17 cellular contexts compared by ENCODE assay signal in genomic region chrX:153546386-153546785, GRCh38. TPM values are rescaled to one million over a fixed set of nuclear protein-coding genes. Genes with fewer than 3 reads are reported as not detected.
DNase-seq lines count a peak whose midpoint lies in the region; ATAC-seq and TF ChIP-seq lines count a peak whose summit lies in the region.
"Had no signal": no experiment of that assay in that cellular context is flagged by ENCODE, and none has a peak within 500 bp of the region (broad histone marks: within the 10 kb centered on the region; RNA-seq: fewer than 3 reads in every experiment).

No MANE protein-coding gene starts in this region.

- in situ Hi-C loops in G401 (cut with HindIII; ENCODE audit: low sequenced_read_pairs) = no loop called here

- H3K9ac ChIP-seq in neuronal stem cell (ENCODE audit: low read depth, low read length, poor library complexity) = no peak overlapping the region
- H3K9ac ChIP-seq: BLaER1 had no signal

- no peak overlapping the region for H3K27ac Mint-ChIP-seq in natural killer cell
- H3K27ac Mint-ChIP-seq: CD4-positive, alpha-beta T cell; CD8-positive, alpha-beta T cell had no signal

- no peak overlapping the region for H3K4me2 ChIP-seq in neuronal stem cell (ENCODE audit: insufficient read depth, low read length, poor library complexity, severe bottlenecking)
- H3K4me2 ChIP-seq: BLaER1 had no signal

- no peak overlapping the region for H2BK5ac ChIP-seq in neuronal stem cell (ENCODE audit: low read length)

- H2BK12ac ChIP-seq in neuronal stem cell (ENCODE audit: low read length) = no peak overlapping the region

- H3K4me1 ChIP-seq in neuronal stem cell (ENCODE audit: control insufficient read depth in 2 of 2, insufficient read depth in 1 of 2, low read depth in 1 of 2, low read length in 2 of 2) = no peaks in the 10 kb centered on the region
- H3K4me1 ChIP-seq: BE2C, BLaER1, Caco-2 had no signal

- no peak overlapping the region for H4K8ac ChIP-seq in neuronal stem cell (ENCODE audit: low read depth, low read length)

- H3K4me3 ChIP-seq in neuronal stem cell (ENCODE audit: low read length in 2 of 2) = no peak overlapping the region
- H3K4me3 ChIP-seq: BLaER1, GM12878 had no signal

- H3K36me3 Mint-ChIP-seq in natural killer cell = no peaks in the 10 kb centered on the region
- H3K36me3 Mint-ChIP-seq: CD14-positive monocyte; CD8-positive, alpha-beta T cell had no signal

- ATAC-seq in natural killer cell = no peak
- ATAC-seq: CD8-positive, alpha-beta T cell had no signal

- no peaks in the 10 kb centered on the region for H3K79me1 ChIP-seq in neuronal stem cell (ENCODE audit: low read depth, low read length)

- no peak overlapping the region for H2AFZ ChIP-seq in neuronal stem cell (ENCODE audit: low read length)

- no peak overlapping the region for H2BK15ac ChIP-seq in neuronal stem cell (ENCODE audit: low read length)

- H3K9me3 ChIP-seq in neuronal stem cell (replicated peaks in 1 of 2; ENCODE audit: control insufficient read depth in 2 of 2, insufficient read depth in 1 of 2, low read depth in 1 of 2, low read length in 2 of 2) = no peaks in the 10 kb centered on the region
- H3K9me3 ChIP-seq: BE2C, BLaER1, Caco-2 had no signal

- no peak overlapping the region for H3K4ac ChIP-seq in neuronal stem cell (ENCODE audit: low read length)

- H2BK120ac ChIP-seq in neuronal stem cell (ENCODE audit: low read depth, low read length) = no peak overlapping the region

- intact Hi-C loops in natural killer cell (cut with micrococcal nuclease) = no loop called here

- no peak overlapping the region for H4K91ac ChIP-seq in neuronal stem cell (ENCODE audit: low read depth, low read length, poor library complexity)

- H3K27me3 Mint-ChIP-seq in natural killer cell (ENCODE audit: low read depth in 2 of 2) = peaks cover 5 to 6% of the 10 kb centered on the region in 2 donors
- H3K27me3 Mint-ChIP-seq: CD4-positive, alpha-beta T cell had no signal

- no peaks in the 10 kb centered on the region for H3K36me3 ChIP-seq in neuronal stem cell (replicated peaks in 1 of 2; ENCODE audit: control insufficient read depth in 2 of 2, insufficient read depth in 2 of 2, low read length in 2 of 2)
- H3K36me3 ChIP-seq: BE2C, BLaER1 had no signal

- H3K4me3 Mint-ChIP-seq in natural killer cell = no peak overlapping the region
- H3K4me3 Mint-ChIP-seq: CD14-positive monocyte; CD4-positive, alpha-beta T cell; CD8-positive, alpha-beta T cell had no signal

- peak; percentile 56 for DNase-seq in G401 (ENCODE audit: low spot score)
- DNase-seq in neuronal stem cell (ENCODE audit: low spot score) = no peak
- DNase-seq in CD1c-positive myeloid dendritic cell (ENCODE audit: extremely low spot score) = no peak
- no peak for DNase-seq in natural killer cell
- DNase-seq: 8988T; ACHN; BE2C; Caco-2; Calu3; CD4-positive, alpha-beta T cell; CD8-positive, alpha-beta T cell; DMS79 treated with DMSO at 0.1 percent for 48 hours; GDM1 had no signal

- H3K23ac ChIP-seq in neuronal stem cell (ENCODE audit: low read depth, low read length, poor library complexity) = no peak overlapping the region

- H2AK5ac ChIP-seq in neuronal stem cell (ENCODE audit: low read depth, low read length) = peak overlapping the region; percentile 46

- peaks cover 0 to 58% (median 0%) of the 10 kb centered on the region in 3 experiments for H3K27me3 ChIP-seq in neuronal stem cell (ENCODE audit: control insufficient read depth in 3 of 3, insufficient read depth in 3 of 3, low read depth in 1 of 3, low read length in 3 of 3)
- H3K27me3 ChIP-seq: BE2C had no signal

- H3K27ac ChIP-seq in angular gyrus (ENCODE audit: low read depth, low read length) = peak overlapping the region; percentile 73
- H3K27ac ChIP-seq in neuronal stem cell (replicated peaks; ENCODE audit: low read length) = no peak overlapping the region
- H3K27ac ChIP-seq: BLaER1 had no signal

- TF ChIP-seq CTCF in natural killer cell (IDR thresholded peaks at IDR 0.05) = no peak

- no peaks in the 10 kb centered on the region for H3K9me3 Mint-ChIP-seq in natural killer cell
- H3K9me3 Mint-ChIP-seq: CD4-positive, alpha-beta T cell; CD8-positive, alpha-beta T cell had no signal

- no peaks in the 10 kb centered on the region for H3K4me1 Mint-ChIP-seq in natural killer cell

- no peak overlapping the region for H3K14ac ChIP-seq in neuronal stem cell (ENCODE audit: low read length)

- no CpG with 5 or more reads among the region's 11 CpGs for WGBS in neuronal stem cell (ENCODE audit: extremely low coverage in 2 of 2, insufficient read length in 2 of 2, insufficient replicate concordance in 1 of 2), 2 donors

- no peak overlapping the region for H3K18ac ChIP-seq in neuronal stem cell (ENCODE audit: low read length)

RNA-seq across cellular contexts. Expression of gene ATP2B3, which starts 28.9 kb away (rescaled TPM):
- not detected in 2 replicates for total RNA-seq in G401 (2014; rRNA removed; shearing (Covaris generic))
- 0.49 TPM for polyA plus RNA-seq in neuronal stem cell (2013, experiment 1 of 2)
- polyA plus RNA-seq in neuronal stem cell (2013, experiment 2 of 2) = 0.48 TPM
- not detected for total RNA-seq in natural killer cell
- total RNA-seq: Caco-2; Calu3; CD4-positive, alpha-beta T cell; CD8-positive, alpha-beta T cell; GM12878 had no signal
- polyA plus RNA-seq: CD14-positive monocyte had no signal

RNA-seq across cellular contexts. Expression of gene BGN, which starts 51.6 kb away (rescaled TPM):
- not detected in 2 replicates for total RNA-seq in G401 (2014; rRNA removed; shearing (Covaris generic))
- 3.8 TPM for polyA plus RNA-seq in neuronal stem cell (2013, experiment 1 of 2)
- 4.3 TPM for polyA plus RNA-seq in neuronal stem cell (2013, experiment 2 of 2)
- not detected for total RNA-seq in natural killer cell
- total RNA-seq: Calu3; CD4-positive, alpha-beta T cell; CD8-positive, alpha-beta T cell had no signal
- polyA plus RNA-seq: CD14-positive monocyte had no signal

RNA-seq across cellular contexts. Expression of gene CCNQ, which starts 52.6 kb away (rescaled TPM):
- total RNA-seq in G401 (2014; rRNA removed; shearing (Covaris generic)) = 43.7 and 62.8 TPM in 2 replicates
- polyA plus RNA-seq in neuronal stem cell (2013, experiment 1 of 2) = 24.9 TPM
- polyA plus RNA-seq in neuronal stem cell (2013, experiment 2 of 2) = 25.1 TPM
- total RNA-seq in natural killer cell = 10 to 100 TPM in 2 of 3 donors, 1 to 10 TPM in 1; 9.0 to 17.2 (median 12.5) TPM
